In the genomic region with DNA sequence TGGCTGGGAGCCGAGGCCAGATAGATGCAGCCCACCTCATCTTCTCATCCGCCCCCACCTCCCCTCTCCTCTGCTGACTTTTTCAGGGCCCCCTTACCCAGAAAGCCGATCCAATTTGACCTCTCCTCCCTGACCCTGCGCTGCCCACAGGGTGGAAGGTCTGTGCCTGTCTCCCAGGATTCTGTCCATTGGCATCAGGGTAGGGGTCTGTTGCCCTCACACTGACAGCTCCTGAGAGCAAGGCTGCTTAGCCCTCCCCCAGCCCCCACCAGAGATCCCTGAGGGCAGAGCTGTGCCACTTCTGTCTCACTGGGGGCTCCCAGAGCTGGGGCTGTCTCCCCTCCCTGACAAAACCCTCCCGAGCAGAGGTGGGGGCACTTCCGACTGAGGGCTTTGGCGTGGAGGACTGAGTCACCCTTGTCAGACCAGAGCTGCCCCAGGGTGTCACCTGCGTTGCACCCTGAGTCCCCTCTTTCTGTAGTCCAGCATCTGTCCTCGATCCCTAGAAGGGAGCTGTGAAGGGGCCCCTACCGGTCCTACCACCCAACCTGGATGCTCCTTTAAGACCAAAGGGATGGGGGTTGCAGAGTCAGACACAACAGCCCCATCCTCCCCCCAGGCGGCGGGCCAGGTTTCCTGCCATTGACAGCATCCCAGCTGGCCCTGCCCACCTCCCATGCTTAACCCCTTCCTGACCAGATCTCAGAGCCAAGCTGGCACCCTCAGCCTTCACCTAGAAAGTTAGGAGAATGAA, we compare ENCODE assay signal across 12 cellular contexts. TPM values are rescaled to one million over a fixed set of nuclear protein-coding genes. Genes with fewer than 3 reads are reported as not detected.
DNase-seq lines count a peak whose midpoint lies in the region; ATAC-seq and TF ChIP-seq lines count a peak whose summit lies in the region.
"Had no signal": no experiment of that assay in that cellular context is flagged by ENCODE, and none has a peak within 500 bp of the region (broad histone marks: within the 10 kb centered on the region; RNA-seq: fewer than 3 reads in every experiment).

No MANE protein-coding gene starts in this region.

- H3K9me3 ChIP-seq in lower lobe of right lung, result no peaks in the 10 kb centered on the region
- H3K9me3 ChIP-seq in aorta (ENCODE audit: control insufficient read depth, low read length), result no peaks in the 10 kb centered on the region

- H3K4me1 Mint-ChIP-seq in activated naive CD8-positive, alpha-beta T cell treated with anti-CD3 and anti-CD28 coated beads, Interleukin-2, amount 10 ng/mL, durations not matched to agents 7 days and 5 days, result peaks cover 6% of the 10 kb centered on the region
- no peaks in the 10 kb centered on the region for H3K4me1 Mint-ChIP-seq in activated naive CD8-positive, alpha-beta T cell treated with anti-CD3 and anti-CD28 coated beads for 36 hours
- H3K4me1 Mint-ChIP-seq in Calu3 (ENCODE audit: low read depth, unreplicated experiment), result no peaks in the 10 kb centered on the region
- no peaks in the 10 kb centered on the region for H3K4me1 Mint-ChIP-seq in activated CD4-positive, alpha-beta T cell treated with anti-CD3 and anti-CD28 coated beads for 36 hours

- TF ChIP-seq CTCF in lower lobe of right lung (IDR thresholded peaks at IDR 0.05), result no peak
- TF ChIP-seq CTCF in Calu3 (IDR thresholded peaks at IDR 0.05; ENCODE audit: unreplicated experiment), result no peak

- H3K27ac ChIP-seq in caudate nucleus (ENCODE audit: low read depth, low read length) (peak overlapping the region; percentile 36), lower lobe of right lung (peak overlapping the region; percentile 27), aorta (ENCODE audit: low read depth in 1 of 2, low read length in 2 of 2) (no peak overlapping the region)

- H3K9me3 Mint-ChIP-seq in activated naive CD8-positive, alpha-beta T cell treated with anti-CD3 and anti-CD28 coated beads, Interleukin-2, amount 10 ng/mL, durations not matched to agents 7 days and 5 days, result no peaks in the 10 kb centered on the region
- H3K9me3 Mint-ChIP-seq in activated naive CD8-positive, alpha-beta T cell treated with anti-CD3 and anti-CD28 coated beads for 36 hours, result no peaks in the 10 kb centered on the region
- H3K9me3 Mint-ChIP-seq in Calu3 (ENCODE audit: low read depth, unreplicated experiment), result no peaks in the 10 kb centered on the region
- H3K9me3 Mint-ChIP-seq in activated CD4-positive, alpha-beta T cell treated with anti-CD3 and anti-CD28 coated beads for 36 hours (ENCODE audit: low read depth), result no peaks in the 10 kb centered on the region
- H3K9me3 Mint-ChIP-seq: activated T-cell treated with anti-CD3 and anti-CD28 coated beads, Interleukin-2, amount 50 U/mL, for 72 hours had no signal

- peak; percentile 30 for ATAC-seq in activated naive CD8-positive, alpha-beta T cell treated with anti-CD3 and anti-CD28 coated beads, Interleukin-2, amount 10 ng/mL, durations not matched to agents 7 days and 5 days (ENCODE audit: low read depth)
- ATAC-seq in lower lobe of right lung (no peak), aorta (ENCODE audit: low FRiP score) (peak; percentile 4), GM18909 (IDR thresholded peaks at IDR 0.05; ENCODE audit: poor library complexity, unreplicated experiment) (no peak)
- ATAC-seq in activated CD4-positive, alpha-beta T cell treated with anti-CD3 and anti-CD28 coated beads for 36 hours, result no peak
- ATAC-seq: activated T-cell treated with anti-CD3 and anti-CD28 coated beads, Interleukin-2, amount 50 U/mL, for 72 hours had no signal

- H3K4me3 ChIP-seq in lower lobe of right lung, result peak overlapping the region; percentile 32
- no peak overlapping the region for H3K4me3 ChIP-seq in aorta (ENCODE audit: low read length in 2 of 2)

- H3K36me3 ChIP-seq in lower lobe of right lung (no peaks in the 10 kb centered on the region), aorta (ENCODE audit: control insufficient read depth in 1 of 2, insufficient read depth in 2 of 2, low read length in 1 of 2) (no peaks in the 10 kb centered on the region)

- CTCF ChIA-PET in Calu3 (lab: Charles Lee), result no interaction called here
- CTCF ChIA-PET in activated CD4-positive, alpha-beta T cell treated with anti-CD3 and anti-CD28 coated beads for 36 hours (lab: Charles Lee), result interaction anchor here (0.6 to 4.0 kb wide), 9 partner anchors 12 to 290 kb away, joined by 3 to 19 read pairs (median 4); a partner anchor contains a TSS

- H3K27me3 Mint-ChIP-seq in activated naive CD8-positive, alpha-beta T cell treated with anti-CD3 and anti-CD28 coated beads, Interleukin-2, amount 10 ng/mL, durations not matched to agents 7 days and 5 days, result peaks cover 53% of the 10 kb centered on the region
- peaks cover 48% of the 10 kb centered on the region for H3K27me3 Mint-ChIP-seq in activated naive CD8-positive, alpha-beta T cell treated with anti-CD3 and anti-CD28 coated beads for 36 hours
- peaks cover 27% of the 10 kb centered on the region for H3K27me3 Mint-ChIP-seq in Calu3 (ENCODE audit: unreplicated experiment)
- peaks cover 14% of the 10 kb centered on the region for H3K27me3 Mint-ChIP-seq in activated CD4-positive, alpha-beta T cell treated with anti-CD3 and anti-CD28 coated beads for 36 hours

- POLR2A ChIA-PET in activated naive CD8-positive, alpha-beta T cell treated with anti-CD3 and anti-CD28 coated beads, Interleukin-2, amount 10 ng/mL, durations not matched to agents 7 days and 5 days (lab: Charles Lee), result no interaction called here
- POLR2A ChIA-PET in activated CD4-positive, alpha-beta T cell treated with anti-CD3 and anti-CD28 coated beads for 36 hours (lab: Charles Lee), result interaction anchor here (0.5 to 0.6 kb wide), 2 partner anchors 11 to 1473 kb away, joined by 3 read pairs; no protein-coding TSS in a partner anchor

- no peak overlapping the region for H3K4me3 Mint-ChIP-seq in activated naive CD8-positive, alpha-beta T cell treated with anti-CD3 and anti-CD28 coated beads, Interleukin-2, amount 10 ng/mL, durations not matched to agents 7 days and 5 days
- no peak overlapping the region for H3K4me3 Mint-ChIP-seq in activated naive CD8-positive, alpha-beta T cell treated with anti-CD3 and anti-CD28 coated beads for 36 hours
- H3K4me3 Mint-ChIP-seq in Calu3 (ENCODE audit: low read depth, unreplicated experiment), result no peak overlapping the region
- H3K4me3 Mint-ChIP-seq in activated CD4-positive, alpha-beta T cell treated with anti-CD3 and anti-CD28 coated beads for 36 hours, result no peak overlapping the region
- H3K4me3 Mint-ChIP-seq: activated T-cell treated with anti-CD3 and anti-CD28 coated beads, Interleukin-2, amount 50 U/mL, for 72 hours had no signal

- H3K27ac Mint-ChIP-seq in activated naive CD8-positive, alpha-beta T cell treated with anti-CD3 and anti-CD28 coated beads, Interleukin-2, amount 10 ng/mL, durations not matched to agents 7 days and 5 days, result no peak overlapping the region
- no peak overlapping the region for H3K27ac Mint-ChIP-seq in activated naive CD8-positive, alpha-beta T cell treated with anti-CD3 and anti-CD28 coated beads for 36 hours
- H3K27ac Mint-ChIP-seq in Calu3 (ENCODE audit: unreplicated experiment), result no peak overlapping the region
- H3K27ac Mint-ChIP-seq in activated CD4-positive, alpha-beta T cell treated with anti-CD3 and anti-CD28 coated beads for 36 hours, result no peak overlapping the region
- H3K27ac Mint-ChIP-seq: activated T-cell treated with anti-CD3 and anti-CD28 coated beads, Interleukin-2, amount 50 U/mL, for 72 hours had no signal

- no TSS peak for BruUV-seq in Calu3 (replicated peaks; lab: Mats Ljungman, UMichigan)

- 29 to 36% methylated on average over 12 of the region's 12 CpGs for WGBS in aorta, 2 donors

- H3K27me3 ChIP-seq in lower lobe of right lung (ENCODE audit: low read depth), result peaks cover 42% of the 10 kb centered on the region
- no peaks in the 10 kb centered on the region for H3K27me3 ChIP-seq in aorta (ENCODE audit: control insufficient read depth in 1 of 2, insufficient read depth in 2 of 2, low read length in 1 of 2)

- no peak for DNase-seq in activated naive CD8-positive, alpha-beta T cell treated with anti-CD3 and anti-CD28 coated beads, Interleukin-2, amount 10 ng/mL, durations not matched to agents 7 days and 5 days
- DNase-seq in activated naive CD8-positive, alpha-beta T cell treated with anti-CD3 and anti-CD28 coated beads for 36 hours, result no peak
- DNase-seq in caudate nucleus (lab: John Stamatoyannopoulos, UW), result peak in 3 of 61 donors; percentile 5 to 35 (median 5)
- no peak for DNase-seq in lower lobe of right lung
- DNase-seq in aorta, result peak in 1 of 2 donors; percentile 36
- DNase-seq in Calu3, result no peak
- DNase-seq in activated CD4-positive, alpha-beta T cell treated with anti-CD3 and anti-CD28 coated beads for 36 hours, result no peak
- DNase-seq: activated T-cell treated with anti-CD3 and anti-CD28 coated beads, Interleukin-2, amount 50 U/mL, for 72 hours; effector memory CD4-positive, alpha-beta T cell; MM.1S had no signal

- peaks cover 28% of the 10 kb centered on the region for H3K4me1 ChIP-seq in lower lobe of right lung
- no peaks in the 10 kb centered on the region for H3K4me1 ChIP-seq in aorta (ENCODE audit: control insufficient read depth in 1 of 2, insufficient read depth in 2 of 2, low read length in 2 of 2)

- intact Hi-C loops in lower lobe of right lung (cut with DNase I), result no loop called here
- intact Hi-C loops in aorta (cut with DNase I), result no loop called here
- intact Hi-C loops in Calu3 (cut with micrococcal nuclease; ENCODE audit: unreplicated experiment), result no loop called here
- intact Hi-C loops in activated CD4-positive, alpha-beta T cell treated with anti-CD3 and anti-CD28 coated beads for 36 hours (cut with DNase I, micrococcal nuclease), result no loop called here

- no peaks in the 10 kb centered on the region for H3K36me3 Mint-ChIP-seq in activated naive CD8-positive, alpha-beta T cell treated with anti-CD3 and anti-CD28 coated beads, Interleukin-2, amount 10 ng/mL, durations not matched to agents 7 days and 5 days
- no peaks in the 10 kb centered on the region for H3K36me3 Mint-ChIP-seq in activated naive CD8-positive, alpha-beta T cell treated with anti-CD3 and anti-CD28 coated beads for 36 hours
- H3K36me3 Mint-ChIP-seq in Calu3 (ENCODE audit: insufficient read depth, unreplicated experiment), result no peaks in the 10 kb centered on the region
- no peaks in the 10 kb centered on the region for H3K36me3 Mint-ChIP-seq in activated CD4-positive, alpha-beta T cell treated with anti-CD3 and anti-CD28 coated beads for 36 hours (ENCODE audit: low read depth)

RNA-seq across cellular contexts. Expression of a gene that starts 2.4 kb away (rescaled TPM):
- total RNA-seq in activated naive CD8-positive, alpha-beta T cell treated with anti-CD3 and anti-CD28 coated beads, Interleukin-2, amount 10 ng/mL, durations not matched to agents 7 days and 5 days, result not detected
- not detected for total RNA-seq in activated naive CD8-positive, alpha-beta T cell treated with anti-CD3 and anti-CD28 coated beads for 36 hours
- total RNA-seq in lower lobe of right lung (3.8 TPM), aorta (10 to 100 TPM in 1 of 2 donors, 1 to 10 TPM in 1; 5.0 to 15.7 TPM), Calu3 (2022) (not detected in 2 replicates)
- polyA plus RNA-seq in aorta, result 1 to 10 TPM in 1 of 2 donors, under 1 TPM in 1; 0.25 to 1.4 TPM
- total RNA-seq in activated CD4-positive, alpha-beta T cell treated with anti-CD3 and anti-CD28 coated beads for 36 hours, result not detected
- total RNA-seq: activated T-cell treated with anti-CD3 and anti-CD28 coated beads, Interleukin-2, amount 50 U/mL, for 72 hours had no signal

RNA-seq across cellular contexts. Expression of a gene that starts 12.3 kb away (rescaled TPM):
- not detected for total RNA-seq in activated naive CD8-positive, alpha-beta T cell treated with anti-CD3 and anti-CD28 coated beads, Interleukin-2, amount 10 ng/mL, durations not matched to agents 7 days and 5 days
- not detected for total RNA-seq in activated naive CD8-positive, alpha-beta T cell treated with anti-CD3 and anti-CD28 coated beads for 36 hours
- total RNA-seq in lower lobe of right lung (not detected), aorta (not detected), Calu3 (2022) (not detected in 2 replicates)
- polyA plus RNA-seq in aorta, result not detected
- total RNA-seq in activated CD4-positive, alpha-beta T cell treated with anti-CD3 and anti-CD28 coated beads for 36 hours, result not detected
- total RNA-seq: activated T-cell treated with anti-CD3 and anti-CD28 coated beads, Interleukin-2, amount 50 U/mL, for 72 hours; lower leg skin had no signal

RNA-seq across cellular contexts. Expression of a gene that starts 13.2 kb away (rescaled TPM):
- 10 to 100 TPM; 26.5 to 31.0 TPM for total RNA-seq in activated naive CD8-positive, alpha-beta T cell treated with anti-CD3 and anti-CD28 coated beads, Interleukin-2, amount 10 ng/mL, durations not matched to agents 7 days and 5 days
- total RNA-seq in activated naive CD8-positive, alpha-beta T cell treated with anti-CD3 and anti-CD28 coated beads for 36 hours, result 10 to 100 TPM; 90.8 to 93.3 TPM
- total RNA-seq in lower lobe of right lung (18.0 TPM), aorta (10 to 100 TPM; 13.4 to 18.3 TPM), Calu3 (2022) (22.2 and 23.1 TPM in 2 replicates)
- 10 to 100 TPM; 29.4 to 48.6 TPM for polyA plus RNA-seq in aorta
- 10 to 100 TPM; 44.6 to 56.3 TPM for total RNA-seq in activated CD4-positive, alpha-beta T cell treated with anti-CD3 and anti-CD28 coated beads for 36 hours

RNA-seq across cellular contexts. Expression of a gene that starts 15.2 kb away (rescaled TPM):
- not detected for total RNA-seq in activated naive CD8-positive, alpha-beta T cell treated with anti-CD3 and anti-CD28 coated beads, Interleukin-2, amount 10 ng/mL, durations not matched to agents 7 days and 5 days
- total RNA-seq in activated naive CD8-positive, alpha-beta T cell treated with anti-CD3 and anti-CD28 coated beads for 36 hours, result not detected
- total RNA-seq in lower lobe of right lung (not detected), aorta (not detected), Calu3 (2022) (not detected in 2 replicates)
- polyA plus RNA-seq in aorta, result under 1 TPM in 1 of 2 donors, not detected in 1; 0.20 TPM
- total RNA-seq in activated CD4-positive, alpha-beta T cell treated with anti-CD3 and anti-CD28 coated beads for 36 hours, result not detected
- total RNA-seq: activated T-cell treated with anti-CD3 and anti-CD28 coated beads, Interleukin-2, amount 50 U/mL, for 72 hours; lower leg skin had no signal

RNA-seq across cellular contexts. Expression of a gene that starts 20.8 kb away (rescaled TPM):
- total RNA-seq in activated naive CD8-positive, alpha-beta T cell treated with anti-CD3 and anti-CD28 coated beads, Interleukin-2, amount 10 ng/mL, durations not matched to agents 7 days and 5 days, result 1 to 10 TPM; 4.5 to 6.0 TPM
- total RNA-seq in activated naive CD8-positive, alpha-beta T cell treated with anti-CD3 and anti-CD28 coated beads for 36 hours, result 1 to 10 TPM; 2.2 to 2.4 TPM
- 25.0 TPM for total RNA-seq in lower lobe of right lung
- total RNA-seq in aorta, result 1 to 10 TPM; 1.5 to 1.7 TPM
- 1 to 10 TPM; 2.3 to 4.9 TPM for polyA plus RNA-seq in aorta
- 28.1 and 30.6 TPM in 2 replicates for total RNA-seq in Calu3 (2022)
- 1 to 10 TPM; 3.0 to 3.2 TPM for total RNA-seq in activated CD4-positive, alpha-beta T cell treated with anti-CD3 and anti-CD28 coated beads for 36 hours

Comparison
In these comparisons a context has a peak if more than half of its experiments do, and no peak if none do; other contexts are left out.
1. ATAC-seq: peak in activated naive CD8-positive, alpha-beta T cell treated with anti-CD3 and anti-CD28 coated beads, Interleukin-2, amount 10 ng/mL, durations not matched to agents 7 days and 5 days (single experiment) and aorta (single experiment); none in lower lobe of right lung (0 of 2), GM18909 (single experiment) and activated CD4-positive, alpha-beta T cell treated with anti-CD3 and anti-CD28 coated beads for 36 hours (single experiment).
2. H3K27ac ChIP-seq: peak in caudate nucleus (single experiment) and lower lobe of right lung (single experiment); none in aorta (0 of 2).